ENCODE assay signal across 14 cellular contexts in the genomic region with DNA sequence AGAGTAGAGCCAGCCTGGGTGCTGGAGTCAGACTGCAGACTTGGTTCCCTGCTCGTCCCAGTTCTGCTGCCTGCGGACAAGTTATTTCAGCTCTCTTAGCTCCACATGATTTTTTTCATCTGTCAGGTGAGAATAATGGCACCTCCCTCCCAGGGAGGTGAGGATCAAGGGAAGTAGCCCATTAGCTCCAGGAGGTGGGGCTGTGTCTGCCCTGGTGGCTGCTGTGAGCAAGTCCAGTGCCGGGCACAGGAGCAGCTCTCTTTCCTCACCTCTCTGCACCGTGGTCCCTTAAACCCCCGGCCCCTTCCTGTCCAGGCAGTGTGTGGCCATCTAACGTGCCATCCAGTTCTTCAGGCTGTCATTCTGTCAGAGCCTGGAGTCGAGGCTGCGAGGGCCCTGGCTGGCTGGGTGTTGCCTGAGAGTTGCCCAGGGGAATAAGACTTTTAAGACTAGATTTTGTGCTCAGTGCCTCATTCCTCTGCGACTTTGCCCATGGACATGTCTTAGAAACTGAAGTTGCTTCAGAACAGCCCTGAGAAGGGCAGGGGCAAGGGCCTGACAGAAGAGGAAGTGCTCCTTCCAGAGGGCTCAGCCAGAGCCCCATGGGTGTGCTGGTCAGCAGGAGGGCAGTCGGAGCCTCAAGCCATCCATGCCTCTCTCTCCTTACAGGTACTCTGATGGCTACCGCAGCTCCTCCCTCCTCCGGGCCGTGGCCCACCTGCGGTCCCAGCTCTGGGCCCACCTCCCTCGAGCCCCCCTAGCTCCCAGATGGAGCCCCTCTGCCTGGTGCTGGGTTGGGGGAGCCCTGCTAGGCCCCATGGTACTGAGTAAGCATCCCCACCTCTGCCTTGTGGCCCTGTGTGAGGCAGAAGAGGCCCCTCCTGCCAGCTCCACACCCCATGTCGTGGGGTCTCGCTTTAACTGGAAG. TPM values are rescaled to one million over a fixed set of nuclear protein-coding genes. Genes with fewer than 3 reads are reported as not detected.
DNase-seq lines count a peak whose midpoint lies in the region; ATAC-seq, FAIRE-seq and TF ChIP-seq lines count a peak whose summit lies in the region.
"Had no signal": no experiment of that assay in that cellular context is flagged by ENCODE, and none has a peak within 500 bp of the region (broad histone marks: within the 10 kb centered on the region; RNA-seq: fewer than 3 reads in every experiment).

No MANE protein-coding gene starts in this region.

- SMC1A ChIA-PET in GM12878 (lab: Charles Lee; ENCODE audit: uncharacterized antibody, unreplicated experiment) = no interaction called here

- H3K4me2 ChIP-seq in GM12878 (ENCODE audit: control insufficient read depth, insufficient read depth) = no peak overlapping the region
- H3K4me2 ChIP-seq: neural progenitor cell had no signal

- no peaks in the 10 kb centered on the region for H4K20me1 ChIP-seq in GM12878 (ENCODE audit: control insufficient read depth, insufficient read depth)

- TF ChIP-seq EP300 in GM12878 (IDR thresholded peaks at IDR 0.05; ENCODE audit: borderline replicate concordance in 1 of 2, control insufficient read depth in 1 of 2, low read depth in 2 of 2, low read length in 2 of 2) = no peak

- no peaks in the 10 kb centered on the region; the same call in 1 of the 2 replicates for H3K79me2 ChIP-seq in GM12878 (ENCODE audit: control insufficient read depth, insufficient read depth, low read length)

- TF ChIP-seq CTCF in GM12878 (IDR thresholded peaks at IDR 0.05 in 2 of 3, conservative IDR thresholded peaks at IDR 0.05 in 1 of 3; ENCODE audit: control insufficient read depth in 2 of 3, extremely low read depth in 1 of 3, insufficient read depth in 1 of 3, low read depth in 3 of 3, low read length in 3 of 3) (peak in 2 of 3 experiments; percentile 6 to 24; a peak in 2 of 6 replicates), D721Med (IDR thresholded peaks at IDR 0.05; ENCODE audit: insufficient read depth, missing control alignments) (no peak)

- no TSS peak for BruUV-seq in GM12878 (replicated peaks; lab: Mats Ljungman, UMichigan)

- in situ Hi-C loops in GM12878 (cut with MboI) = no loop called here

- no peak overlapping the region for H2AFZ ChIP-seq in GM12878 (ENCODE audit: control insufficient read depth, low read depth, low read length)
- H2AFZ ChIP-seq: neural progenitor cell had no signal

- no peak for TF ChIP-seq RAD21 in GM12878 (IDR thresholded peaks at IDR 0.05; ENCODE audit: insufficient read depth, low read depth, low read length)

- WGBS in GM12878 (ENCODE audit: insufficient coverage, insufficient replicate concordance, low lambda C conversion rate, missing lambda C conversion rate) = 83% methylated on average over 17 of the region's 17 CpGs

- DNase-seq in 8988T = peak; percentile 71
- peak; percentile 81 for DNase-seq in H7
- no peak for DNase-seq in GM12878 (ENCODE audit: low read depth, low spot score)
- DNase-seq in effector memory CD4-positive, alpha-beta T cell = no peak
- no peak for DNase-seq in D721Med (ENCODE audit: insufficient read length, low spot score)
- no peak for DNase-seq in AG08396 (ENCODE audit: low spot score)
- DNase-seq: activated CD4-positive, alpha-beta T cell treated with anti-CD3 and anti-CD28 coated beads, Interleukin-2, amount 10 ng/mL, durations not matched to agents 24 days and 14 days; activated naive CD4-positive, alpha-beta T cell treated with anti-CD3 and anti-CD28 coated beads for 36 hours; NCI-H1417 treated with DMSO at 0.1 percent for 48 hours; NCI-H2227 treated with DMSO at 0.1 percent for 48 hours; T-helper 9 cell; uterus had no signal

- no peaks in the 10 kb centered on the region; the same call in none of the 2 replicates for H3K36me3 ChIP-seq in H7 (replicated peaks; ENCODE audit: control insufficient read depth, insufficient read depth, low read length)
- peaks cover 0 to 3% of the 10 kb centered on the region in 2 experiments; a peak in 1 of 4 replicates for H3K36me3 ChIP-seq in GM12878 (ENCODE audit: control insufficient read depth in 2 of 2, insufficient read depth in 2 of 2, low read length in 1 of 2)
- H3K36me3 ChIP-seq in effector memory CD4-positive, alpha-beta T cell (ENCODE audit: control insufficient read depth, insufficient read depth, low read length) = peaks cover 33% of the 10 kb centered on the region
- H3K36me3 ChIP-seq: neural progenitor cell, uterus had no signal

- no peak for FAIRE-seq in GM12878 (lab: Jason Lieb, UNC)
- FAIRE-seq in D721Med (lab: Jason Lieb, UNC) = no peak
- FAIRE-seq: G401.6 had no signal

- no peak overlapping the region for H3K9ac ChIP-seq in GM12878 (ENCODE audit: control insufficient read depth, insufficient read depth, low read length)
- H3K9ac ChIP-seq: neural progenitor cell had no signal

- POLR2A ChIA-PET in GM12878 (lab: Charles Lee) = no interaction called here

- peaks cover 4% of the 10 kb centered on the region for H3K4me1 ChIP-seq in GM12878 (ENCODE audit: control insufficient read depth, insufficient read depth, low read length)
- H3K4me1 ChIP-seq in effector memory CD4-positive, alpha-beta T cell (ENCODE audit: control insufficient read depth, insufficient read depth, low read length, poor library complexity, severe bottlenecking) = no peaks in the 10 kb centered on the region
- H3K4me1 ChIP-seq: neural progenitor cell had no signal

- no peaks in the 10 kb centered on the region for H3K9me3 ChIP-seq in GM12878 (replicated peaks; ENCODE audit: control insufficient read depth, insufficient read depth, low read length)
- H3K9me3 ChIP-seq in effector memory CD4-positive, alpha-beta T cell (ENCODE audit: control insufficient read depth, low read length) = no peaks in the 10 kb centered on the region
- H3K9me3 ChIP-seq: uterus had no signal

- no peaks in the 10 kb centered on the region for H3K27me3 ChIP-seq in H7 (ENCODE audit: control insufficient read depth, insufficient read depth, low read length)
- no peaks in the 10 kb centered on the region for H3K27me3 ChIP-seq in GM12878 (replicated peaks in 1 of 2; ENCODE audit: control insufficient read depth in 2 of 2, insufficient read depth in 2 of 2, low read length in 1 of 2)
- no peaks in the 10 kb centered on the region for H3K27me3 ChIP-seq in effector memory CD4-positive, alpha-beta T cell (replicated peaks; ENCODE audit: control insufficient read depth, insufficient read depth, low read length, poor library complexity, severe bottlenecking)
- H3K27me3 ChIP-seq: neural progenitor cell, uterus had no signal

- RAD21 ChIA-PET in GM12878 (lab: Charles Lee; ENCODE audit: unreplicated experiment) = interaction anchor here (1.4 kb wide), 1 partner anchor 55 kb away, joined by 4 read pairs; no protein-coding TSS in a partner anchor

- intact Hi-C loops in GM12878 (cut with micrococcal nuclease; ENCODE audit: unreplicated experiment) = no loop called here

- no peak overlapping the region for H3K27ac ChIP-seq in GM12878 (ENCODE audit: control insufficient read depth, insufficient read depth)
- no peak overlapping the region for H3K27ac ChIP-seq in effector memory CD4-positive, alpha-beta T cell (ENCODE audit: insufficient read depth, low read length, poor library complexity, severe bottlenecking)
- H3K27ac ChIP-seq: neural progenitor cell had no signal

- no peak for TF ChIP-seq POLR2A in GM12878 (IDR thresholded peaks at IDR 0.05; ENCODE audit: low read depth, low read length)

- no peak overlapping the region for H3K4me3 ChIP-seq in H7 (ENCODE audit: insufficient read depth, low read depth, low read length)
- no peak overlapping the region for H3K4me3 ChIP-seq in GM12878
- H3K4me3 ChIP-seq in effector memory CD4-positive, alpha-beta T cell (ENCODE audit: insufficient read depth, low read depth, low read length, poor library complexity, severe bottlenecking) = no peak overlapping the region
- H3K4me3 ChIP-seq: neural progenitor cell, uterus had no signal

- CTCF ChIA-PET in GM12878 (lab: Yijun Ruan, JAX) = interaction anchor here (2.1 to 2.9 kb wide), 2 partner anchors 50 to 78 kb away, joined by 5 to 15 read pairs; a partner anchor contains a TSS

- ATAC-seq in GM12878 = no peak

RNA-seq across cellular contexts. Expression of a gene that starts 5.0 kb away (rescaled TPM):
- total RNA-seq in H7 (2014; rRNA removed; shearing (Covaris generic)) = 26.7 and 29.7 TPM in 2 replicates
- total RNA-seq in GM12878 (2013; cell fraction: nucleolus; rRNA removed) = 46.2 and 58.1 TPM in 2 replicates
- 26.3 and 27.4 TPM in 2 replicates for total RNA-seq in GM12878 (2014; rRNA removed)
- total RNA-seq in GM12878 (2014; rRNA removed; fragmentation: Illumina TruSeq; extraction: Trizol) = 9.1 and 10.8 TPM in 2 replicates
- 30.6 and 34.7 TPM in 2 replicates for total RNA-seq in GM12878 (2021)
- 5.0 TPM for polyA plus RNA-seq in GM12878 (2011; ENCODE audit: low read depth)
- polyA plus RNA-seq in GM12878 (2011; rRNA removed) = 3.8 and 9.6 TPM in 2 replicates
- 16.5 and 21.4 TPM in 2 replicates for polyA plus RNA-seq in GM12878 (2011; cell fraction: cytosol; rRNA removed)
- polyA plus RNA-seq in GM12878 (2011; cell fraction: nucleus; rRNA removed) = 60.0 and 60.7 TPM in 2 replicates
- 13.0 and 13.2 TPM in 2 replicates for polyA plus RNA-seq in GM12878 (2012)
- polyA plus RNA-seq in GM12878 (2014; fragmentation: Illumina TruSeq; extraction: Trizol) = 4.7 and 11.5 TPM in 2 replicates
- polyA plus RNA-seq in GM12878 (2014; fragmentation: Nextera tagmentation; extraction: Ambion mirVana) = 1 to 10 TPM in 1 of 2 experiments, under 1 TPM in 1; 0.77 to 1.2 TPM
- polyA plus RNA-seq in GM12878 (2014; rRNA removed) = 24.7 and 27.3 TPM in 2 replicates
- polyA plus RNA-seq in GM12878 (2016; fragmentation: Nextera tagmentation; extraction: Ambion mirVana) = 10 to 100 TPM; 30.5 to 34.8 TPM
- polyA minus RNA-seq in GM12878 (2011; rRNA and poly(A)+ RNA removed) = 15.9 and 30.2 TPM in 2 replicates
- polyA minus RNA-seq in GM12878 (2011; cell fraction: cytosol; rRNA and poly(A)+ RNA removed) = 14.3 and 15.0 TPM in 2 replicates
- 16.9 and 33.6 TPM in 2 replicates for polyA minus RNA-seq in GM12878 (2011; cell fraction: nucleus; rRNA and poly(A)+ RNA removed)

RNA-seq across cellular contexts. Expression of a gene that starts 8.9 kb away (rescaled TPM):
- total RNA-seq in H7 (2014; rRNA removed; shearing (Covaris generic)) = 1.7 TPM in 2 replicates
- 0.22 and 0.67 TPM in 2 replicates for total RNA-seq in GM12878 (2013; cell fraction: nucleolus; rRNA removed)
- total RNA-seq in GM12878 (2014; rRNA removed) (0.05 TPM in 1 of 2 replicates, not detected in the other), GM12878 (2014; rRNA removed; fragmentation: Illumina TruSeq; extraction: Trizol) (0.09 TPM in 1 of 2 replicates, not detected in the other), GM12878 (2021) (0.36 and 0.48 TPM in 2 replicates)
- 0.17 TPM for polyA plus RNA-seq in GM12878 (2011; ENCODE audit: low read depth)
- polyA plus RNA-seq in GM12878 (2011; rRNA removed) (0.01 and 0.13 TPM in 2 replicates), GM12878 (2014; fragmentation: Illumina TruSeq; extraction: Trizol) (0.12 TPM in 1 of 2 replicates, not detected in the other), GM12878 (2014; fragmentation: Nextera tagmentation; extraction: Ambion mirVana) (under 1 TPM in 1 of 2 experiments, not detected in 1; 0.04 TPM), GM12878 (2014; rRNA removed) (0.13 and 0.62 TPM in 2 replicates), GM12878 (2016; fragmentation: Nextera tagmentation; extraction: Ambion mirVana) (under 1 TPM; 0.24 to 0.83 TPM)
- polyA plus RNA-seq in GM12878 (2011; cell fraction: cytosol; rRNA removed) = 0.07 and 0.17 TPM in 2 replicates
- polyA plus RNA-seq in GM12878 (2011; cell fraction: nucleus; rRNA removed) = 0.63 and 1.2 TPM in 2 replicates
- 0.64 and 0.83 TPM in 2 replicates for polyA plus RNA-seq in GM12878 (2012)
- polyA minus RNA-seq in GM12878 (2011; rRNA and poly(A)+ RNA removed) = 0.10 TPM in 1 of 2 replicates, not detected in the other
- not detected in 2 replicates for polyA minus RNA-seq in GM12878 (2011; cell fraction: cytosol; rRNA and poly(A)+ RNA removed)
- polyA minus RNA-seq in GM12878 (2011; cell fraction: nucleus; rRNA and poly(A)+ RNA removed) = 0.12 TPM in 1 of 2 replicates, not detected in the other

RNA-seq across cellular contexts. Expression of a gene that starts 15.1 kb away (rescaled TPM):
- total RNA-seq in H7 (2014; rRNA removed; shearing (Covaris generic)) = 1.4 and 1.6 TPM in 2 replicates
- total RNA-seq in GM12878 (2013; cell fraction: nucleolus; rRNA removed) = 2.0 and 2.2 TPM in 2 replicates
- total RNA-seq in GM12878 (2014; rRNA removed) (0.16 TPM in 1 of 2 replicates, not detected in the other), GM12878 (2014; rRNA removed; fragmentation: Illumina TruSeq; extraction: Trizol) (0.51 TPM in 1 of 2 replicates, not detected in the other), GM12878 (2021) (1.0 and 1.5 TPM in 2 replicates)
- polyA plus RNA-seq in GM12878 (2011; ENCODE audit: low read depth) = 0.13 TPM
- polyA plus RNA-seq in GM12878 (2011; rRNA removed) (0.07 and 0.09 TPM in 2 replicates), GM12878 (2014; fragmentation: Illumina TruSeq; extraction: Trizol) (0.47 TPM in 1 of 2 replicates, not detected in the other), GM12878 (2014; fragmentation: Nextera tagmentation; extraction: Ambion mirVana) (not detected), GM12878 (2014; rRNA removed) (0.55 and 1.4 TPM in 2 replicates), GM12878 (2016; fragmentation: Nextera tagmentation; extraction: Ambion mirVana) (under 1 TPM; 0.24 to 0.40 TPM)
- 0.09 and 0.15 TPM in 2 replicates for polyA plus RNA-seq in GM12878 (2011; cell fraction: cytosol; rRNA removed)
- polyA plus RNA-seq in GM12878 (2011; cell fraction: nucleus; rRNA removed) = 1.3 and 1.9 TPM in 2 replicates
- polyA plus RNA-seq in GM12878 (2012) = 1.6 and 1.8 TPM in 2 replicates
- not detected in 2 replicates for polyA minus RNA-seq in GM12878 (2011; rRNA and poly(A)+ RNA removed)
- polyA minus RNA-seq in GM12878 (2011; cell fraction: cytosol; rRNA and poly(A)+ RNA removed) = not detected in 2 replicates
- polyA minus RNA-seq in GM12878 (2011; cell fraction: nucleus; rRNA and poly(A)+ RNA removed) = 0.24 and 0.48 TPM in 2 replicates

RNA-seq across cellular contexts. Expression of a gene that starts 24.5 kb away (rescaled TPM):
- 24.3 and 36.9 TPM in 2 replicates for total RNA-seq in H7 (2014; rRNA removed; shearing (Covaris generic))
- 7.9 and 9.3 TPM in 2 replicates for total RNA-seq in GM12878 (2013; cell fraction: nucleolus; rRNA removed)
- total RNA-seq in GM12878 (2014; rRNA removed) = 25.9 and 30.3 TPM in 2 replicates
- total RNA-seq in GM12878 (2014; rRNA removed; fragmentation: Illumina TruSeq; extraction: Trizol) = 18.2 and 19.4 TPM in 2 replicates
- 19.1 and 19.7 TPM in 2 replicates for total RNA-seq in GM12878 (2021)
- 6.6 TPM for polyA plus RNA-seq in GM12878 (2011; ENCODE audit: low read depth)
- polyA plus RNA-seq in GM12878 (2011; rRNA removed) = 20.2 and 24.5 TPM in 2 replicates
- 39.7 and 49.3 TPM in 2 replicates for polyA plus RNA-seq in GM12878 (2011; cell fraction: cytosol; rRNA removed)
- 31.1 TPM in 2 replicates for polyA plus RNA-seq in GM12878 (2011; cell fraction: nucleus; rRNA removed)
- 11.1 and 12.6 TPM in 2 replicates for polyA plus RNA-seq in GM12878 (2012)
- 13.9 and 19.4 TPM in 2 replicates for polyA plus RNA-seq in GM12878 (2014; fragmentation: Illumina TruSeq; extraction: Trizol)
- polyA plus RNA-seq in GM12878 (2014; fragmentation: Nextera tagmentation; extraction: Ambion mirVana) = 1 to 10 TPM; 1.5 to 8.1 TPM
- polyA plus RNA-seq in GM12878 (2014; rRNA removed) = 23.5 and 27.6 TPM in 2 replicates
- polyA plus RNA-seq in GM12878 (2016; fragmentation: Nextera tagmentation; extraction: Ambion mirVana) = 10 to 100 TPM; 33.1 to 33.4 TPM
- polyA minus RNA-seq in GM12878 (2011; rRNA and poly(A)+ RNA removed) = 24.7 and 28.3 TPM in 2 replicates
- polyA minus RNA-seq in GM12878 (2011; cell fraction: cytosol; rRNA and poly(A)+ RNA removed) = 7.6 and 12.2 TPM in 2 replicates
- polyA minus RNA-seq in GM12878 (2011; cell fraction: nucleus; rRNA and poly(A)+ RNA removed) = 13.7 and 18.2 TPM in 2 replicates

RNA-seq across cellular contexts. Expression of a gene that starts 26.2 kb away (rescaled TPM):
- total RNA-seq in H7 (2014; rRNA removed; shearing (Covaris generic)) = 85.7 and 105 TPM in 2 replicates
- total RNA-seq in GM12878 (2013; cell fraction: nucleolus; rRNA removed) = 37.3 and 42.1 TPM in 2 replicates
- total RNA-seq in GM12878 (2014; rRNA removed) (50.7 and 51.0 TPM in 2 replicates), GM12878 (2014; rRNA removed; fragmentation: Illumina TruSeq; extraction: Trizol) (15.6 and 17.4 TPM in 2 replicates), GM12878 (2021) (69.1 and 78.6 TPM in 2 replicates)
- 14.2 TPM for polyA plus RNA-seq in GM12878 (2011; ENCODE audit: low read depth)
- polyA plus RNA-seq in GM12878 (2011; rRNA removed) (10.8 and 25.8 TPM in 2 replicates), GM12878 (2014; fragmentation: Illumina TruSeq; extraction: Trizol) (2.9 and 21.9 TPM in 2 replicates), GM12878 (2014; fragmentation: Nextera tagmentation; extraction: Ambion mirVana) (10 to 100 TPM in 1 of 2 experiments, 1 to 10 TPM in 1; 2.7 to 12.1 TPM), GM12878 (2014; rRNA removed) (63.8 and 68.7 TPM in 2 replicates), GM12878 (2016; fragmentation: Nextera tagmentation; extraction: Ambion mirVana) (10 to 100 TPM; 34.4 to 38.9 TPM)
- 32.2 and 35.6 TPM in 2 replicates for polyA plus RNA-seq in GM12878 (2011; cell fraction: cytosol; rRNA removed)
- 168 and 199 TPM in 2 replicates for polyA plus RNA-seq in GM12878 (2011; cell fraction: nucleus; rRNA removed)
- 46.6 and 51.1 TPM in 2 replicates for polyA plus RNA-seq in GM12878 (2012)
- 10.8 and 27.9 TPM in 2 replicates for polyA minus RNA-seq in GM12878 (2011; rRNA and poly(A)+ RNA removed)
- polyA minus RNA-seq in GM12878 (2011; cell fraction: cytosol; rRNA and poly(A)+ RNA removed) = 10.4 and 11.4 TPM in 2 replicates
- 46.8 and 68.3 TPM in 2 replicates for polyA minus RNA-seq in GM12878 (2011; cell fraction: nucleus; rRNA and poly(A)+ RNA removed)

Comparison
In these comparisons a context has a peak if more than half of its experiments do, and no peak if none do; other contexts are left out.
1. DNase-seq: peak in 8988T (single experiment) and H7 (single experiment); none in GM12878 (single experiment), effector memory CD4-positive, alpha-beta T cell (0 of 3), D721Med (single experiment) and AG08396 (single experiment).